ENCODE assay signal across 1 cellular context in the genomic region with DNA sequence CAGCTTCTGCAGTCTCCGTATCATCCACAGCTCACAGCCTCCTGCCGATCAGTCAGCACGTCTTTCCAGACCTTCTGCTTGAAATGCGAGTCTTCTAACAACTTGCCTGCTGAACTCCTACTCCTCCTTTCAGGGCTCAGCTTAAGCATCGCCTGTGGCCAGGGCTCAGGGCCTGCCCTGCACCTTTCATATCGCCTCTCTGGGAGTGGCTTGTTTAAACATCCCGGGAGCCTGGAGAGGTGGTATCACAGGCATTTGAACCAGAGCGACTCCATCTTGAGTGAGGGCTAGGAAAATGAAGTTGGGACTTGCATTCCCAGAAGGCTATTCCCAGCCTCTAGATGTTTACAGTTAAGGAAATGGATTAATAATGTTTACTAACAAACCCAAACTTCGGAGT.
TF ChIP-seq lines count a peak whose summit lies in the region.

No MANE protein-coding gene starts in this region.

TF ChIP-seq in K562, 482 proteins besides CTCF, POLR2A, EP300 and RAD21 (continued from another document and continues in another):
- TF ChIP-seq NFE2L1 (tag; IDR thresholded peaks at IDR 0.05; ENCODE audit: borderline replicate concordance, low read depth) = no peak
- TF ChIP-seq FIP1L1 (IDR thresholded peaks at IDR 0.05; ENCODE audit: low read depth, low read length, poor library complexity, severe bottlenecking) = no peak
- TF ChIP-seq FOSL1 (tag; conservative IDR thresholded peaks at IDR 0.05) = no peak
- no peak for TF ChIP-seq ZBTB7A (IDR thresholded peaks at IDR 0.05; ENCODE audit: borderline replicate concordance, control insufficient read depth, low read depth, low read length)
- no peak for TF ChIP-seq BMI1 (IDR thresholded peaks at IDR 0.05; ENCODE audit: low read length)
- peak; percentile 86 for TF ChIP-seq PTRF (tag; IDR thresholded peaks at IDR 0.05)
- no peak for TF ChIP-seq VEZF1 (CRISPR knock-in tag; IDR thresholded peaks at IDR 0.05)
- TF ChIP-seq, protein P1, sequence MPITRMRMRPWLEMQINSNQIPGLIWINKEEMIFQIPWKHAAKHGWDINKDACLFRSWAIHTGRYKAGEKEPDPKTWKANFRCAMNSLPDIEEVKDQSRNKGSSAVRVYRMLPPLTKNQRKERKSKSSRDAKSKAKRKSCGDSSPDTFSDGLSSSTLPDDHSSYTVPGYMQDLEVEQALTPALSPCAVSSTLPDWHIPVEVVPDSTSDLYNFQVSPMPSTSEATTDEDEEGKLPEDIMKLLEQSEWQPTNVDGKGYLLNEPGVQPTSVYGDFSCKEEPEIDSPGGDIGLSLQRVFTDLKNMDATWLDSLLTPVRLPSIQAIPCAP (CRISPR knock-in tag; IDR thresholded peaks at IDR 0.05; ENCODE audit: borderline replicate concordance) = no peak
- peak; percentile 83; the same call in 1 of the 2 replicates for TF ChIP-seq MTF1 (CRISPR knock-in tag; IDR thresholded peaks at IDR 0.05; ENCODE audit: borderline replicate concordance)
- no peak for TF ChIP-seq ZBTB1 (CRISPR knock-in tag; IDR thresholded peaks at IDR 0.05; ENCODE audit: borderline replicate concordance, low read depth)
- peak; percentile 65 for TF ChIP-seq ZNF707 (CRISPR knock-in tag; conservative IDR thresholded peaks at IDR 0.05)
- TF ChIP-seq ZC3H4 (CRISPR knock-in tag; IDR thresholded peaks at IDR 0.05; ENCODE audit: borderline replicate concordance) = no peak
- TF ChIP-seq, protein P2, sequence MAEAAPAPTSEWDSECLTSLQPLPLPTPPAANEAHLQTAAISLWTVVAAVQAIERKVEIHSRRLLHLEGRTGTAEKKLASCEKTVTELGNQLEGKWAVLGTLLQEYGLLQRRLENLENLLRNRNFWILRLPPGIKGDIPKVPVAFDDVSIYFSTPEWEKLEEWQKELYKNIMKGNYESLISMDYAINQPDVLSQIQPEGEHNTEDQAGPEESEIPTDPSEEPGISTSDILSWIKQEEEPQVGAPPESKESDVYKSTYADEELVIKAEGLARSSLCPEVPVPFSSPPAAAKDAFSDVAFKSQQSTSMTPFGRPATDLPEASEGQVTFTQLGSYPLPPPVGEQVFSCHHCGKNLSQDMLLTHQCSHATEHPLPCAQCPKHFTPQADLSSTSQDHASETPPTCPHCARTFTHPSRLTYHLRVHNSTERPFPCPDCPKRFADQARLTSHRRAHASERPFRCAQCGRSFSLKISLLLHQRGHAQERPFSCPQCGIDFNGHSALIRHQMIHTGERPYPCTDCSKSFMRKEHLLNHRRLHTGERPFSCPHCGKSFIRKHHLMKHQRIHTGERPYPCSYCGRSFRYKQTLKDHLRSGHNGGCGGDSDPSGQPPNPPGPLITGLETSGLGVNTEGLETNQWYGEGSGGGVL (CRISPR knock-in tag; IDR thresholded peaks at IDR 0.05) = peak; percentile 70; the same call in 1 of the 2 replicates
- peak; percentile 81 for TF ChIP-seq ZNF79 (CRISPR knock-in tag; IDR thresholded peaks at IDR 0.05; ENCODE audit: low read depth)
- TF ChIP-seq SAFB2 (IDR thresholded peaks at IDR 0.05; ENCODE audit: borderline replicate concordance, low read depth, low read length, severe bottlenecking) = no peak
- TF ChIP-seq TAF9B (IDR thresholded peaks at IDR 0.05; ENCODE audit: partially characterized antibody) = no peak
- TF ChIP-seq ZNF77 (CRISPR knock-in tag; IDR thresholded peaks at IDR 0.05) = no peak
- TF ChIP-seq SMAD3 (CRISPR knock-in tag; conservative IDR thresholded peaks at IDR 0.05) = peak; percentile 92
- TF ChIP-seq SIX5 (IDR thresholded peaks at IDR 0.05; ENCODE audit: borderline replicate concordance in 1 of 2, insufficient read depth in 1 of 2, low read depth in 1 of 2, low read length in 2 of 2) = no peak
- peak; percentile 71; the same call in 1 of the 2 replicates for TF ChIP-seq ZNF75A (CRISPR knock-in tag; IDR thresholded peaks at IDR 0.05)
- 0 out of 2 replicates have a peak, but pooled peaks have one; percentile 82 for TF ChIP-seq ZBTB34 (CRISPR knock-in tag; IDR thresholded peaks at IDR 0.05)
- no peak for TF ChIP-seq GABPB2 (CRISPR knock-in tag; conservative IDR thresholded peaks at IDR 0.05)
- TF ChIP-seq ZNF518B (CRISPR knock-in tag; IDR thresholded peaks at IDR 0.05) = no peak
- no peak for TF ChIP-seq CBX8 (IDR thresholded peaks at IDR 0.05; ENCODE audit: borderline replicate concordance, extremely low read depth, low read depth, low read length, poor library complexity, severe bottlenecking)
- no peak for TF ChIP-seq ZNF431 (CRISPR knock-in tag; IDR thresholded peaks at IDR 0.05)
- TF ChIP-seq, protein P3, sequence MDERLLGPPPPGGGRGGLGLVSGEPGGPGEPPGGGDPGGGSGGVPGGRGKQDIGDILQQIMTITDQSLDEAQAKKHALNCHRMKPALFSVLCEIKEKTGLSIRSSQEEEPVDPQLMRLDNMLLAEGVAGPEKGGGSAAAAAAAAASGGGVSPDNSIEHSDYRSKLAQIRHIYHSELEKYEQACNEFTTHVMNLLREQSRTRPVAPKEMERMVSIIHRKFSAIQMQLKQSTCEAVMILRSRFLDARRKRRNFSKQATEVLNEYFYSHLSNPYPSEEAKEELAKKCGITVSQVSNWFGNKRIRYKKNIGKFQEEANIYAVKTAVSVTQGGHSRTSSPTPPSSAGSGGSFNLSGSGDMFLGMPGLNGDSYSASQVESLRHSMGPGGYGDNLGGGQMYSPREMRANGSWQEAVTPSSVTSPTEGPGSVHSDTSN (CRISPR knock-in tag; IDR thresholded peaks at IDR 0.05; ENCODE audit: low read depth) = no peak
- TF ChIP-seq, protein P3 (tag; conservative IDR thresholded peaks at IDR 0.05; ENCODE audit: low read depth) = 0 out of 2 replicates have a peak, but pooled peaks have one; percentile 20
- no peak for TF ChIP-seq ZNF143 (CRISPR knock-in tag; IDR thresholded peaks at IDR 0.05)
- peak; percentile 77 for TF ChIP-seq CXXC5 (CRISPR knock-in tag; IDR thresholded peaks at IDR 0.05)
- no peak for TF ChIP-seq POLR2B (IDR thresholded peaks at IDR 0.05; ENCODE audit: low read depth, partially characterized antibody)
- no peak for TF ChIP-seq BCOR (IDR thresholded peaks at IDR 0.05)
- peak; percentile 86; the same call in 1 of the 2 replicates for TF ChIP-seq ZNF644 (tag; IDR thresholded peaks at IDR 0.05; ENCODE audit: low read depth)
- no peak for TF ChIP-seq ZMIZ1 (IDR thresholded peaks at IDR 0.05; ENCODE audit: low read depth in 2 of 2, low read length in 2 of 2)
- TF ChIP-seq, protein P4, sequence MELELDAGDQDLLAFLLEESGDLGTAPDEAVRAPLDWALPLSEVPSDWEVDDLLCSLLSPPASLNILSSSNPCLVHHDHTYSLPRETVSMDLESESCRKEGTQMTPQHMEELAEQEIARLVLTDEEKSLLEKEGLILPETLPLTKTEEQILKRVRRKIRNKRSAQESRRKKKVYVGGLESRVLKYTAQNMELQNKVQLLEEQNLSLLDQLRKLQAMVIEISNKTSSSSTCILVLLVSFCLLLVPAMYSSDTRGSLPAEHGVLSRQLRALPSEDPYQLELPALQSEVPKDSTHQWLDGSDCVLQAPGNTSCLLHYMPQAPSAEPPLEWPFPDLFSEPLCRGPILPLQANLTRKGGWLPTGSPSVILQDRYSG (tag; conservative IDR thresholded peaks at IDR 0.05; ENCODE audit: low read depth) = peak; percentile 86; the same call in 1 of the 2 replicates
- TF ChIP-seq MIER1 (IDR thresholded peaks at IDR 0.05; ENCODE audit: low read depth) = no peak
- no peak for TF ChIP-seq SMAD2 (IDR thresholded peaks at IDR 0.05; ENCODE audit: low read depth, low read length)
- no peak for TF ChIP-seq POLR2AphosphoS5 (IDR thresholded peaks at IDR 0.05; ENCODE audit: control insufficient read depth, insufficient read depth, low read depth, low read length)
- no peak for TF ChIP-seq L3MBTL2 (IDR thresholded peaks at IDR 0.05)
- peak; percentile 99 for TF ChIP-seq DMBX1 (CRISPR knock-in tag; IDR thresholded peaks at IDR 0.05; ENCODE audit: borderline replicate concordance)
- no peak for TF ChIP-seq SREBF1 (IDR thresholded peaks at IDR 0.05; ENCODE audit: borderline replicate concordance, low read depth, low read length)
